9 cellular contexts compared by ENCODE assay signal in genomic region chr14:61547186-61548121, GRCh38.
DNase-seq lines count a peak whose midpoint lies in the region; ATAC-seq and TF ChIP-seq lines count a peak whose summit lies in the region.
"Had no signal": no experiment of that assay in that cellular context is flagged by ENCODE, and none has a peak within 500 bp of the region (broad histone marks: within the 10 kb centered on the region; RNA-seq: fewer than 3 reads in every experiment).

No MANE protein-coding gene starts in this region.

- H2AFZ ChIP-seq in IMR-90 (replicated peaks; ENCODE audit: low read length, poor library complexity) = peak overlapping the region; percentile 84

- no peaks in the 10 kb centered on the region for H3K9me3 ChIP-seq in IMR-90 (ENCODE audit: control insufficient read depth, insufficient read depth, low read length)

- DNase-seq in AG20443 (ENCODE audit: low spot score) = peak; percentile 87
- DNase-seq in IMR-90 = peak; percentile 95
- peak; percentile 94 for DNase-seq in brain microvascular endothelial cell
- peak; percentile 97 for DNase-seq in myocyte (ENCODE audit: low read depth)
- DNase-seq in amygdala (lab: John Stamatoyannopoulos, UW) = no peak
- no peak for DNase-seq in medulla oblongata (ENCODE audit: extremely low spot score)

- no peaks in the 10 kb centered on the region for H4K20me1 ChIP-seq in IMR-90 (ENCODE audit: insufficient read depth, low read length)

- peak overlapping the region; percentile 71 to 95 for H4K8ac ChIP-seq in IMR-90 (ENCODE audit: low read depth in 2 of 2, low read length in 2 of 2)

- H2BK20ac ChIP-seq in IMR-90 (ENCODE audit: low read depth, low read length) = peak overlapping the region; percentile 96

- peak overlapping the region; percentile 37 for H3K4me2 ChIP-seq in IMR-90 (ENCODE audit: low read depth, low read length)

- peak overlapping the region; percentile 79 for H2AK9ac ChIP-seq in IMR-90 (replicated peaks; ENCODE audit: low read depth, low read length, poor library complexity)

- peak overlapping the region; percentile 98 for H2BK120ac ChIP-seq in IMR-90 (ENCODE audit: low read depth, low read length)

- peak overlapping the region; percentile 97 for H2BK5ac ChIP-seq in IMR-90 (ENCODE audit: low read depth, low read length, poor library complexity, severe bottlenecking)

- intact Hi-C loops in IMR-90 (cut with micrococcal nuclease) = no loop called here

- H3K9ac ChIP-seq in IMR-90 (ENCODE audit: low read depth, low read length) = peak overlapping the region; percentile 50

- peak overlapping the region; percentile 74 for H3K56ac ChIP-seq in IMR-90 (ENCODE audit: extremely low read depth, insufficient read depth, low read length)

- no peak for TF ChIP-seq RAD21 in IMR-90 (IDR thresholded peaks at IDR 0.05; ENCODE audit: low read length)

- H2BK15ac ChIP-seq in IMR-90 (ENCODE audit: low read depth, low read length) = peak overlapping the region; percentile 89

- no TSS peak for BruUV-seq in IMR-90 (replicated peaks; lab: Mats Ljungman, UMichigan)

- H3K36me3 ChIP-seq in IMR-90 (ENCODE audit: control insufficient read depth, insufficient read depth, low read length) = no peaks in the 10 kb centered on the region
- H3K36me3 ChIP-seq in brain microvascular endothelial cell (replicated peaks) = no peaks in the 10 kb centered on the region

- peak overlapping the region; percentile 77 for H3K18ac ChIP-seq in IMR-90 (ENCODE audit: low read depth, low read length)

- peak overlapping the region; percentile 88 for H3K27ac ChIP-seq in IMR-90 (ENCODE audit: insufficient read depth, low read length)
- peak overlapping the region; percentile 88 for H3K27ac ChIP-seq in brain microvascular endothelial cell

- H3K4me3 ChIP-seq in IMR-90 (ENCODE audit: insufficient read depth, low read depth, low read length) = no peak overlapping the region
- H3K4me3 ChIP-seq in brain microvascular endothelial cell (ENCODE audit: low read depth, low read length) = no peak overlapping the region

- peaks cover 45% of the 10 kb centered on the region for H3K4me1 ChIP-seq in IMR-90 (ENCODE audit: control insufficient read depth, insufficient read depth, low read length)

- peak overlapping the region; percentile 69 for H3K23ac ChIP-seq in IMR-90 (ENCODE audit: low read depth, low read length)

- ATAC-seq in IMR-90 (ENCODE audit: low read depth) = peak; percentile 83
- ATAC-seq in GM21723 (IDR thresholded peaks at IDR 0.05; ENCODE audit: unreplicated experiment) = no peak
- no peak for ATAC-seq in HG02571 (IDR thresholded peaks at IDR 0.05; ENCODE audit: unreplicated experiment)
- ATAC-seq: Panc1 had no signal

- peaks cover 17% of the 10 kb centered on the region for H3K9me1 ChIP-seq in IMR-90 (ENCODE audit: insufficient read depth, low read length)

- CTCF ChIA-PET in IMR-90 (lab: Yijun Ruan, JAX) = interaction anchor here (1.0 to 1.5 kb wide), 3 partner anchors 49 to 72 kb away, joined by 3 to 4 read pairs (median 3); no protein-coding TSS in a partner anchor

- TF ChIP-seq POLR2A in IMR-90 (IDR thresholded peaks at IDR 0.05; ENCODE audit: low read depth, low read length) = peak; percentile 57; the same call in 1 of the 2 replicates

- H4K5ac ChIP-seq in IMR-90 (ENCODE audit: low read depth, low read length) = peak overlapping the region; percentile 63

- in situ Hi-C loops in IMR-90 (cut with MboI; ENCODE audit: low sequenced_read_pairs) (no loop called here), brain microvascular endothelial cell (cut with HindIII; ENCODE audit: low pct_ligation_motif_present, low sequenced_read_pairs) (no loop called here)

- H3K4ac ChIP-seq in IMR-90 (ENCODE audit: low read depth, low read length) = peak overlapping the region; percentile 93

- peak overlapping the region; percentile 96 for H4K91ac ChIP-seq in IMR-90 (ENCODE audit: insufficient read depth, low read depth, low read length)

- H3K79me1 ChIP-seq in IMR-90 (ENCODE audit: low read depth in 1 of 2, low read length in 2 of 2) = peaks cover 0 to 3% of the 10 kb centered on the region in 2 experiments; a peak in 1 of 4 replicates

- H3K14ac ChIP-seq in IMR-90 (replicated peaks; ENCODE audit: low read depth, low read length) = peak overlapping the region; percentile 95

- peak overlapping the region; percentile 97 for H2AK5ac ChIP-seq in IMR-90 (ENCODE audit: low read depth, low read length)

- POLR2A ChIA-PET in IMR-90 (lab: Charles Lee; ENCODE audit: unreplicated experiment) = interaction anchor here (0.6 to 1.2 kb wide), 4 partner anchors 13 to 423 kb away, joined by 3 to 4 read pairs (median 4); partner anchors contain the start of gene HIF1A

- WGBS in IMR-90 (ENCODE audit: extremely low coverage in 2 of 2, insufficient read length in 1 of 2), 2 experiments = 20 to 100% methylated on average over 1 of the region's 15 CpGs

- dilution Hi-C loops in IMR-90 (cut with HindIII; ENCODE audit: low sequenced_read_pairs, unreplicated experiment) = no loop called here

- TF ChIP-seq CTCF in IMR-90 (conservative IDR thresholded peaks at IDR 0.05; ENCODE audit: low read depth, low read length) (no peak), brain microvascular endothelial cell (IDR thresholded peaks at IDR 0.05; ENCODE audit: low read depth, low read length, missing control alignments) (no peak)

- H3K27me3 ChIP-seq in IMR-90 (ENCODE audit: control insufficient read depth, insufficient read depth, low read length) = no peaks in the 10 kb centered on the region
- H3K27me3 ChIP-seq in brain microvascular endothelial cell (replicated peaks) = no peaks in the 10 kb centered on the region

TF ChIP-seq in IMR-90, 13 proteins besides CTCF, POLR2A, EP300 and RAD21:
- no peak for TF ChIP-seq ELK1 (IDR thresholded peaks at IDR 0.05; ENCODE audit: borderline replicate concordance, low read depth, low read length)
- TF ChIP-seq MXI1 (IDR thresholded peaks at IDR 0.05; ENCODE audit: borderline replicate concordance, low read depth, low read length) = no peak
- peak; percentile 39; the same call in 1 of the 2 replicates for TF ChIP-seq BHLHE40 (IDR thresholded peaks at IDR 0.05; ENCODE audit: low read depth, low read length)
- no peak for TF ChIP-seq RFX5 (IDR thresholded peaks at IDR 0.05; ENCODE audit: low read depth, low read length)
- peak; percentile 99 for TF ChIP-seq CEBPB (IDR thresholded peaks at IDR 0.05; ENCODE audit: low read depth, low read length)
- no peak; the same call in 1 of the 2 replicates for TF ChIP-seq USF2 (IDR thresholded peaks at IDR 0.05; ENCODE audit: low read depth, low read length)
- TF ChIP-seq FOS (IDR thresholded peaks at IDR 0.05; ENCODE audit: low read depth, low read length) = peak; percentile 94
- TF ChIP-seq SMC3 (IDR thresholded peaks at IDR 0.05; ENCODE audit: low read depth, low read length) = no peak; the same call in 1 of the 2 replicates
- peak; percentile 39 for TF ChIP-seq RCOR1 (IDR thresholded peaks at IDR 0.05; ENCODE audit: insufficient replicate concordance, low read length)
- peak; percentile 63; the same call in 1 of the 2 replicates for TF ChIP-seq NFE2L2 (IDR thresholded peaks at IDR 0.05; ENCODE audit: low read depth, low read length)
- peak; percentile 23; the same call in 1 of the 2 replicates for TF ChIP-seq MAFK (IDR thresholded peaks at IDR 0.05; ENCODE audit: low read depth, low read length)

Comparison
In these comparisons a context has a peak if more than half of its experiments do, and no peak if none do; other contexts are left out.
1. DNase-seq: peak in AG20443 (single experiment), IMR-90 (single experiment), brain microvascular endothelial cell (single experiment) and myocyte (single experiment); none in amygdala (0 of 56) and medulla oblongata (single experiment).